1 cellular context compared by ENCODE assay signal in genomic region chr17:42997984-42998938, GRCh38.
TF ChIP-seq lines count a peak whose summit lies in the region.

RPL27 (plus strand) TSS chr17:42998419; CDS start chr17:42998751, 332 bp downstream.

TF ChIP-seq in HCT116, 20 proteins besides CTCF, POLR2A, EP300 and RAD21 (continued from another document):
- peak; percentile 53 for TF ChIP-seq EGR1 (IDR thresholded peaks at IDR 0.05; ENCODE audit: low read depth)
